ENCODE assay signal across 10 cellular contexts in the genomic region with DNA sequence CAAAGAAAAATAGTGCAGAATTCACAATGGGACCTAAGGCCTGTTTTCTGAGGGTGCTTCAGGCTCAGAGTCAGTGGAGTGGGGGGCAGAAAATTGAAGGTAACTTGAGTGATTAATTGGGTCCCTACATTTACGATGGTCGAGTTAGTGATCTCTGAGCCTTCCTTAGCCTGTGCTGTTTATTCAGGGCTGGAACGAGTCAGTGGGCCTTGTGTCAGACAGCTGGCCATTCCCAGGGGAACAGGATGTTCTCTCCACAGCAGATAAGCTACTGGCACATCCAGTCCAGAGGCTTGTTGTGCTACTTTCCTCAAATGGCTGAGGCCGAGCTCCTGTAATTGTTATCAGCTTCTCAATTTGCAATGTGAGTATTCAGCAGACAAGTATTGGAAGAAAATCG. TPM values are rescaled to one million over a fixed set of nuclear protein-coding genes. Genes with fewer than 3 reads are reported as not detected.
A peak's percentile ranks its signal among the peaks of the same experiment; 100 is the strongest.
DNase-seq lines count a peak whose midpoint lies in the region; ATAC-seq, FAIRE-seq and TF ChIP-seq lines count a peak whose summit lies in the region.
"Had no signal": no experiment of that assay in that cellular context is flagged by ENCODE, and none has a peak within 500 bp of the region (broad histone marks: within the 10 kb centered on the region; RNA-seq: fewer than 3 reads in every experiment).

No MANE protein-coding gene starts in this region.

- H3K27me3 ChIP-seq in uterus = no peaks in the 10 kb centered on the region

- FAIRE-seq in urothelium cell line (lab: Jason Lieb, UNC) = no peak

- peak overlapping the region in 1 of 2 donors; percentile 29 for H3K27ac ChIP-seq in uterus

- H3K4me1 ChIP-seq in mucosa of descending colon (ENCODE audit: low read depth) (no peaks in the 10 kb centered on the region), uterus (no peaks in the 10 kb centered on the region)

- DNase-seq in NCI-H748 (lab: John Stamatoyannopoulos, UW; ENCODE audit: unreplicated experiment) (peak; percentile 66), NCI-H748 treated with DMSO at 0.1 percent for 48 hours (lab: John Stamatoyannopoulos, UW) (no peak), fibroblast of gingiva (ENCODE audit: low read depth) (peak; percentile 39), mucosa of descending colon (no peak), uterus (peak; percentile 57 to 70), urothelium cell line (ENCODE audit: low spot score) (no peak)
- no peak for DNase-seq in stimulated activated CD4-positive, alpha-beta T cell treated with anti-CD3 and anti-CD28 coated beads, Interleukin-2, amount 100 ng/mL, for 48 hours
- DNase-seq: ACHN had no signal

- TF ChIP-seq CTCF in mucosa of descending colon (IDR thresholded peaks at IDR 0.05) (no peak), uterus (IDR thresholded peaks at IDR 0.05) (no peak)

- H3K9me3 ChIP-seq in mucosa of descending colon = no peaks in the 10 kb centered on the region
- H3K9me3 ChIP-seq in uterus = no peaks in the 10 kb centered on the region

- H3K4me3 ChIP-seq in mucosa of descending colon (no peak overlapping the region), uterus (no peak overlapping the region)

- intact Hi-C loops in mucosa of descending colon (cut with DNase I, micrococcal nuclease) = no loop called here
- intact Hi-C loops in uterus (cut with DNase I; ENCODE audit: low total_unique reads) = no loop called here

- H3K36me3 ChIP-seq in mucosa of descending colon (ENCODE audit: low read depth) (no peaks in the 10 kb centered on the region), uterus (no peaks in the 10 kb centered on the region)

- no peak for TF ChIP-seq POLR2A in uterus (IDR thresholded peaks at IDR 0.05)

- ATAC-seq in mucosa of descending colon = peak; percentile 64
- no peak for ATAC-seq in HG02973 (IDR thresholded peaks at IDR 0.05; ENCODE audit: unreplicated experiment)

RNA-seq across cellular contexts. Expression of a gene that starts 29.2 kb away (rescaled TPM):
- total RNA-seq in mucosa of descending colon (10 to 100 TPM in 1 of 3 donors, 1 to 10 TPM in 2; 6.2 to 15.6 (median 8.1) TPM), uterus (10 to 100 TPM in 2 of 4 donors, under 1 TPM in 2; 0.29 to 19.7 (median 7.8) TPM)
- total RNA-seq: mononuclear cell had no signal

Comparison
In these comparisons a context has a peak if more than half of its experiments do, and no peak if none do; other contexts are left out.
1. DNase-seq: peak in NCI-H748 (single experiment), fibroblast of gingiva (single experiment) and uterus (2 of 2); none in NCI-H748 treated with DMSO at 0.1 percent for 48 hours (single experiment), mucosa of descending colon (0 of 3), urothelium cell line (single experiment) and stimulated activated CD4-positive, alpha-beta T cell treated with anti-CD3 and anti-CD28 coated beads, Interleukin-2, amount 100 ng/mL, for 48 hours (0 of 2).